Comparison of ENCODE assay signal across 17 cellular contexts in the genomic region with DNA sequence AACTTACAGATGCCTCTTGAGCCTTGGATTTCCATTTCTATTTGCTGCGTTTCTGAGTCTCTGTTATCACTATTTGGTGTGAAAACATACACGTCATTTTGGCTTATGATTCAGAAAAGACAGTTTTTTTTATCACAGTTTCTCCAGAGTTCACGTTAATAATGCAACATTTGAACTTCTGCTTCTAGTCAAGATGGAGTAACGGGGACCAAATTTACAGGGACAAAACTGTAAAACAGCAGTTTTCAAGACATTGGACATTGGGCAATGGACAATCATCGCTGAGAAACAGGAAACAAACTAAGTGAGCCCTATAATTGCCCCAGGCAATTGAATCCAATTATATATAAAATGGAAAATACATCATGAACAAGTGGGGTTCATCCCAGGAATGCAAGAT. TPM values are rescaled to one million over a fixed set of nuclear protein-coding genes. Genes with fewer than 3 reads are reported as not detected.
"Had no signal": no experiment of that assay in that cellular context is flagged by ENCODE, and none has a peak within 500 bp of the region (broad histone marks: within the 10 kb centered on the region; RNA-seq: fewer than 3 reads in every experiment).

No MANE protein-coding gene starts in this region.

- H3K9me3 Mint-ChIP-seq: stimulated activated effector memory CD8-positive, alpha-beta T cell treated with anti-CD3 and anti-CD28 coated beads, Interleukin-12 subunit alpha, Interleukin-12 subunit beta, amount 100 ng/mL, for 72 hours had no signal

- H3K4me3 Mint-ChIP-seq: activated naive CD8-positive, alpha-beta T cell treated with anti-CD3 and anti-CD28 coated beads for 36 hours; mesothelial cell of epicardium; stimulated activated effector memory CD8-positive, alpha-beta T cell treated with anti-CD3 and anti-CD28 coated beads, Interleukin-12 subunit alpha, Interleukin-12 subunit beta, amount 100 ng/mL, for 72 hours had no signal

- H3K27me3 ChIP-seq: hepatocyte, tibial nerve had no signal

- ATAC-seq: left ventricle myocardium superior; right cardiac atrium; stimulated activated effector memory CD8-positive, alpha-beta T cell treated with anti-CD3 and anti-CD28 coated beads, Interleukin-12 subunit alpha, Interleukin-12 subunit beta, amount 100 ng/mL, for 72 hours had no signal

- H3K4me1 ChIP-seq: tibial nerve had no signal

- H3K79me2 ChIP-seq: hepatocyte had no signal

- DNase-seq: activated CD4-positive, alpha-beta T cell treated with anti-CD3 and anti-CD28 coated beads, Interleukin-2, amount 50 U/mL, for 48 hours; activated CD4-positive, CD25-positive, alpha-beta regulatory T cell treated with anti-CD3 and anti-CD28 coated beads, Interleukin-2, amount 50 U/mL, for 72 hours; activated gamma-delta T cell treated with Interleukin-2 at 50 U/mL for 16 hours; activated naive CD8-positive, alpha-beta T cell treated with anti-CD3 and anti-CD28 coated beads for 36 hours; activated T-cell treated with anti-CD3 and anti-CD28 coated beads, Interleukin-2, amount 50 U/mL, for 48 hours; cerebellar nuclear complex; dermis blood vessel endothelial cell; kidney; left ventricle myocardium superior; right cardiac atrium; small intestine had no signal

- H3K27ac Mint-ChIP-seq: activated naive CD8-positive, alpha-beta T cell treated with anti-CD3 and anti-CD28 coated beads for 36 hours; mesothelial cell of epicardium; progenitor cell of endocrine pancreas; stimulated activated effector memory CD8-positive, alpha-beta T cell treated with anti-CD3 and anti-CD28 coated beads, Interleukin-12 subunit alpha, Interleukin-12 subunit beta, amount 100 ng/mL, for 72 hours had no signal

- H3K27me3 Mint-ChIP-seq: progenitor cell of endocrine pancreas had no signal

- H3K36me3 ChIP-seq: tibial nerve had no signal

- H3K27ac ChIP-seq: hepatocyte, tibial nerve had no signal

- H3K4me2 ChIP-seq: hepatocyte had no signal

- H3K4me1 Mint-ChIP-seq: stimulated activated effector memory CD8-positive, alpha-beta T cell treated with anti-CD3 and anti-CD28 coated beads, Interleukin-12 subunit alpha, Interleukin-12 subunit beta, amount 100 ng/mL, for 72 hours had no signal

- H3K9me3 ChIP-seq: tibial nerve had no signal

- H3K4me3 ChIP-seq: hepatocyte, tibial nerve had no signal

- H3K36me3 Mint-ChIP-seq: activated naive CD8-positive, alpha-beta T cell treated with anti-CD3 and anti-CD28 coated beads for 36 hours; mesothelial cell of epicardium; stimulated activated effector memory CD8-positive, alpha-beta T cell treated with anti-CD3 and anti-CD28 coated beads, Interleukin-12 subunit alpha, Interleukin-12 subunit beta, amount 100 ng/mL, for 72 hours had no signal

- H2AFZ ChIP-seq: hepatocyte had no signal

RNA-seq across cellular contexts. Expression of gene TASL, which starts 36.2 kb away (rescaled TPM):
- total RNA-seq: dermis blood vessel endothelial cell, epithelial cell of proximal tubule, mesothelial cell of epicardium, progenitor cell of endocrine pancreas had no signal
- polyA plus RNA-seq: hepatocyte had no signal
